1 cellular context compared by ENCODE assay signal in genomic region chrX:64394874-64395567, GRCh38.
TF ChIP-seq lines count a peak whose summit lies in the region.

TSS of gene MTMR8 (minus strand) at chrX:64395452. CDS start at chrX:64395363, 89 bp downstream.

TF ChIP-seq in K562, 482 proteins besides CTCF, POLR2A, EP300 and RAD21 (continued from another document):
- peak; percentile 33; the same call in 1 of the 2 replicates for TF ChIP-seq RAD51 (IDR thresholded peaks at IDR 0.05; ENCODE audit: borderline replicate concordance, low read depth)
TF ChIP-seq in K562: peak in this region for 32.
